In the genomic region with DNA sequence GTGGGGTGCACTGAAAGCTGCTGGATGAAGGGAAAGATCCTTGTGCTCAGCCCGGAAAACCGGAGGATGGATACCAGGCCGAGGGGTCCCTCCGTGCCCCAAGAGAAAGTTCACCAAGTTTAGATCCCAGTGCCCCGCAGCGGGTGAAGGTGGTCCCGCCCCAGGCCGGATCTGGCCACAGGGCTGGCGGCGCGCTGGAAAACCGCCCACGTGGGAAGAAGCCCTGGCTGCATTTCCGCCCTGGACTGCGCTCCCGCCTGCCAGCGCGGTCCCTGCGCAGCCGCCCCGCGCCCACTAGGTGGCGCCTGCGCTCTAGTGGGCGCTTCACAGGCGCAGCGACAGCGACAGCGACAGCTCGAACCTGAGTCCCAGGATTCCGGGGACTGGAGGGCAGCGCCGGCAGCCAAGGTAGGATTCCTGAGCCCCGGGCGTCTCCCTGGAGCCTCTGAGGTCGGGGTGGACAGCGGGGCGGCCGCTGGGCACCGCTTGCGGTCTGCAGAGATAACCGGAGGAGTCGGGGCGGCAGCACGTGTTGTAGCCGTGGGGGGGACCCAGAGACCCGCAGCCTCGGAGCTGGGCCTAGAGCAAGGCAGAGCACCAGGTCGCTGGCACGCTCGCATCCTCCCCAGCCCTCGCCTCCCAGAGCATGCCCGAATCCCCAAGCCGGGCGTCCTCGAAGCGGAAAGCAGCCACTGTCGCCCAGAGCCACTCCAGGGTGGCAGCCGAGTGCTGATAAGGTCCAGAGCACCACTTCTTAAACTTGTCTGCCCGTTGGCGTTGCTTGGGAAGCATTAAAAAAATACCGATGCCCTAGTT, we compare ENCODE assay signal across 1 cellular context.
TF ChIP-seq lines count a peak whose summit lies in the region.

A gene with protein sequence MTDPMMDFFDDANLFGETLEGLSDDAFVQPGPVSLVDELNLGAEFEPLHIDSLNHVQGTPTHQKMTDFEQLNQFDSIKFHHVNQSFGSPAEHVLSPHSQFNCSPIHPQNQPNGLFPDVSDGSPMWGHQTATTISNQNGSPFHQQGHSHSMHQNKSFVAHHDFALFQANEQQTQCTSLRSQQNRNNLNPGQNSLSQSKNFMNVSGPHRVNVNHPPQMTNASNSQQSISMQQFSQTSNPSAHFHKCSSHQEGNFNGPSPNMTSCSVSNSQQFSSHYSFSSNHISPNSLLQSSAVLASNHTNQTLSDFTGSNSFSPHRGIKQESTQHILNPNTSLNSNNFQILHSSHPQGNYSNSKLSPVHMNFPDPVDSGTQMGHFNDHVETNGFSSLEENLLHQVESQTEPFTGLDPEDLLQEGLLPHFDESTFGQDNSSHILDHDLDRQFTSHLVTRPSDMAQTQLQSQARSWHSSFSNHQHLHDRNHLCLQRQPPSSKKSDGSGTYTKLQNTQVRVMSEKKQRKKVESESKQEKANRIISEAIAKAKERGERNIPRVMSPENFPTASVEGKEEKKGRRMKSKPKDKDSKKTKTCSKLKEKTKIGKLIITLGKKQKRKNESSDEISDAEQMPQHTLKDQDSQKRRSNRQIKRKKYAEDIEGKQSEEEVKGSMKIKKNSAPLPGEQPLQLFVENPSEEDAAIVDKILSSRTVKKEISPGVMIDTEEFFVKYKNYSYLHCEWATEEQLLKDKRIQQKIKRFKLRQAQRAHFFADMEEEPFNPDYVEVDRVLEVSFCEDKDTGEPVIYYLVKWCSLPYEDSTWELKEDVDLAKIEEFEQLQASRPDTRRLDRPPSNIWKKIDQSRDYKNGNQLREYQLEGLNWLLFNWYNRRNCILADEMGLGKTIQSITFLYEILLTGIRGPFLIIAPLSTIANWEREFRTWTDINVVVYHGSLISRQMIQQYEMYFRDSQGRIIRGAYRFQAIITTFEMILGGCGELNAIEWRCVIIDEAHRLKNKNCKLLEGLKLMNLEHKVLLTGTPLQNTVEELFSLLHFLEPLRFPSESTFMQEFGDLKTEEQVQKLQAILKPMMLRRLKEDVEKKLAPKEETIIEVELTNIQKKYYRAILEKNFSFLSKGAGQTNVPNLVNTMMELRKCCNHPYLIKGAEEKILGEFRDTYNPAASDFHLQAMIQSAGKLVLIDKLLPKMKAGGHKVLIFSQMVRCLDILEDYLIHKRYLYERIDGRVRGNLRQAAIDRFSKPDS (N-terminal part only) (plus strand): TSS at position 322 of the 816 bp plus-strand sequence. CDS start 101,099 bp downstream, outside the sequence.

TF ChIP-seq in HEK293, 187 proteins besides CTCF, POLR2A, EP300 and RAD21 (continued from another document):
- TF ChIP-seq PBX3 (CRISPR knock-in tag; IDR thresholded peaks at IDR 0.05) (peak; percentile 80; the same call in 1 of the 2 replicates), ZEB2 (tag by site-specific recombination; IDR thresholded peaks at IDR 0.05) (peak; percentile 74), ZNF529 (tag by site-specific recombination; IDR thresholded peaks at IDR 0.05; ENCODE audit: insufficient replicate concordance) (no peak), KLF16 (tag by site-specific recombination; IDR thresholded peaks at IDR 0.05) (no peak), ZNF174 (tag by site-specific recombination; IDR thresholded peaks at IDR 0.05) (no peak), SCRT1 (tag by site-specific recombination; IDR thresholded peaks at IDR 0.05; ENCODE audit: borderline replicate concordance) (no peak), KLF1 (tag by site-specific recombination; IDR thresholded peaks at IDR 0.05) (no peak), ZSCAN16 (tag by site-specific recombination; IDR thresholded peaks at IDR 0.05) (no peak), ZSCAN30 (tag by site-specific recombination; IDR thresholded peaks at IDR 0.05) (peak; percentile 92; the same call in 1 of the 2 replicates), ZNF600 (tag by site-specific recombination; IDR thresholded peaks at IDR 0.05) (0 out of 2 replicates have a peak, but pooled peaks have one; percentile 44), ZNF2 (tag by site-specific recombination; IDR thresholded peaks at IDR 0.05) (peak; percentile 89), ZNF280C (tag by site-specific recombination; IDR thresholded peaks at IDR 0.05) (no peak)
- TF ChIP-seq, protein P1, sequence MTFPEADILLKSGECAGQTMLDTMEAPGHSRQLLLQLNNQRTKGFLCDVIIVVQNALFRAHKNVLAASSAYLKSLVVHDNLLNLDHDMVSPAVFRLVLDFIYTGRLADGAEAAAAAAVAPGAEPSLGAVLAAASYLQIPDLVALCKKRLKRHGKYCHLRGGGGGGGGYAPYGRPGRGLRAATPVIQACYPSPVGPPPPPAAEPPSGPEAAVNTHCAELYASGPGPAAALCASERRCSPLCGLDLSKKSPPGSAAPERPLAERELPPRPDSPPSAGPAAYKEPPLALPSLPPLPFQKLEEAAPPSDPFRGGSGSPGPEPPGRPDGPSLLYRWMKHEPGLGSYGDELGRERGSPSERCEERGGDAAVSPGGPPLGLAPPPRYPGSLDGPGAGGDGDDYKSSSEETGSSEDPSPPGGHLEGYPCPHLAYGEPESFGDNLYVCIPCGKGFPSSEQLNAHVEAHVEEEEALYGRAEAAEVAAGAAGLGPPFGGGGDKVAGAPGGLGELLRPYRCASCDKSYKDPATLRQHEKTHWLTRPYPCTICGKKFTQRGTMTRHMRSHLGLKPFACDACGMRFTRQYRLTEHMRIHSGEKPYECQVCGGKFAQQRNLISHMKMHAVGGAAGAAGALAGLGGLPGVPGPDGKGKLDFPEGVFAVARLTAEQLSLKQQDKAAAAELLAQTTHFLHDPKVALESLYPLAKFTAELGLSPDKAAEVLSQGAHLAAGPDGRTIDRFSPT (tag by site-specific recombination; IDR thresholded peaks at IDR 0.05) = peak; percentile 9; the same call in 1 of the 2 replicates
- TF ChIP-seq, protein P2, sequence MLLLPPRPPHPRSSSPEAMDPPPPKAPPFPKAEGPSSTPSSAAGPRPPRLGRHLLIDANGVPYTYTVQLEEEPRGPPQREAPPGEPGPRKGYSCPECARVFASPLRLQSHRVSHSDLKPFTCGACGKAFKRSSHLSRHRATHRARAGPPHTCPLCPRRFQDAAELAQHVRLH (tag by site-specific recombination; IDR thresholded peaks at IDR 0.05) = no peak
- TF ChIP-seq, protein P3, sequence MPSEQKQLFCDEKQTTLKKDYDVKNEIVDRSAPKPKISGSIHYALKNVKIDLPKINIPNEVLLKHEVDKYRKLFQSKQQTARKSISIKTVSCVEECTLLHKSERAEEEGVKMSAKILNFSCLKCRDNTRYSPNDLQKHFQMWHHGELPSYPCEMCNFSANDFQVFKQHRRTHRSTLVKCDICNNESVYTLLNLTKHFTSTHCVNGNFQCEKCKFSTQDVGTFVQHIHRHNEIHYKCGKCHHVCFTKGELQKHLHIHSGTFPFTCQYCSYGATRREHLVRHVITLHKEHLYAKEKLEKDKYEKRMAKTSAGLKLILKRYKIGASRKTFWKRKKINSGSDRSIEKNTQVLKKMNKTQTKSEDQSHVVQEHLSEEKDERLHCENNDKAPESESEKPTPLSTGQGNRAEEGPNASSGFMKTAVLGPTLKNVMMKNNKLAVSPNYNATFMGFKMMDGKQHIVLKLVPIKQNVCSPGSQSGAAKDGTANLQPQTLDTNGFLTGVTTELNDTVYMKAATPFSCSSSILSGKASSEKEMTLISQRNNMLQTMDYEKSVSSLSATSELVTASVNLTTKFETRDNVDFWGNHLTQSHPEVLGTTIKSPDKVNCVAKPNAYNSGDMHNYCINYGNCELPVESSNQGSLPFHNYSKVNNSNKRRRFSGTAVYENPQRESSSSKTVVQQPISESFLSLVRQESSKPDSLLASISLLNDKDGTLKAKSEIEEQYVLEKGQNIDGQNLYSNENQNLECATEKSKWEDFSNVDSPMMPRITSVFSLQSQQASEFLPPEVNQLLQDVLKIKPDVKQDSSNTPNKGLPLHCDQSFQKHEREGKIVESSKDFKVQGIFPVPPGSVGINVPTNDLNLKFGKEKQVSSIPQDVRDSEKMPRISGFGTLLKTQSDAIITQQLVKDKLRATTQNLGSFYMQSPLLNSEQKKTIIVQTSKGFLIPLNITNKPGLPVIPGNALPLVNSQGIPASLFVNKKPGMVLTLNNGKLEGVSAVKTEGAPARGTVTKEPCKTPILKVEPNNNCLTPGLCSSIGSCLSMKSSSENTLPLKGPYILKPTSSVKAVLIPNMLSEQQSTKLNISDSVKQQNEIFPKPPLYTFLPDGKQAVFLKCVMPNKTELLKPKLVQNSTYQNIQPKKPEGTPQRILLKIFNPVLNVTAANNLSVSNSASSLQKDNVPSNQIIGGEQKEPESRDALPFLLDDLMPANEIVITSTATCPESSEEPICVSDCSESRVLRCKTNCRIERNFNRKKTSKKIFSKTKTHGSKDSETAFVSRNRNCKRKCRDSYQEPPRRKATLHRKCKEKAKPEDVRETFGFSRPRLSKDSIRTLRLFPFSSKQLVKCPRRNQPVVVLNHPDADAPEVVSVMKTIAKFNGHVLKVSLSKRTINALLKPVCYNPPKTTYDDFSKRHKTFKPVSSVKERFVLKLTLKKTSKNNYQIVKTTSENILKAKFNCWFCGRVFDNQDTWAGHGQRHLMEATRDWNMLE (tag by site-specific recombination; conservative IDR thresholded peaks at IDR 0.05; ENCODE audit: low read depth) = peak; percentile 41; the same call in 1 of the 2 replicates
- TF ChIP-seq, protein P4, sequence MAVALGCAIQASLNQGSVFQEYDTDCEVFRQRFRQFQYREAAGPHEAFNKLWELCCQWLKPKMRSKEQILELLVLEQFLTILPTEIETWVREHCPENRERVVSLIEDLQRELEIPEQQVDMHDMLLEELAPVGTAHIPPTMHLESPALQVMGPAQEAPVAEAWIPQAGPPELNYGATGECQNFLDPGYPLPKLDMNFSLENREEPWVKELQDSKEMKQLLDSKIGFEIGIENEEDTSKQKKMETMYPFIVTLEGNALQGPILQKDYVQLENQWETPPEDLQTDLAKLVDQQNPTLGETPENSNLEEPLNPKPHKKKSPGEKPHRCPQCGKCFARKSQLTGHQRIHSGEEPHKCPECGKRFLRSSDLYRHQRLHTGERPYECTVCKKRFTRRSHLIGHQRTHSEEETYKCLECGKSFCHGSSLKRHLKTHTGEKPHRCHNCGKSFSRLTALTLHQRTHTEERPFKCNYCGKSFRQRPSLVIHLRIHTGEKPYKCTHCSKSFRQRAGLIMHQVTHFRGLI (tag by site-specific recombination; IDR thresholded peaks at IDR 0.05) = peak; percentile 13; the same call in 1 of the 2 replicates
